16 cellular contexts compared by ENCODE assay signal in the genomic region with DNA sequence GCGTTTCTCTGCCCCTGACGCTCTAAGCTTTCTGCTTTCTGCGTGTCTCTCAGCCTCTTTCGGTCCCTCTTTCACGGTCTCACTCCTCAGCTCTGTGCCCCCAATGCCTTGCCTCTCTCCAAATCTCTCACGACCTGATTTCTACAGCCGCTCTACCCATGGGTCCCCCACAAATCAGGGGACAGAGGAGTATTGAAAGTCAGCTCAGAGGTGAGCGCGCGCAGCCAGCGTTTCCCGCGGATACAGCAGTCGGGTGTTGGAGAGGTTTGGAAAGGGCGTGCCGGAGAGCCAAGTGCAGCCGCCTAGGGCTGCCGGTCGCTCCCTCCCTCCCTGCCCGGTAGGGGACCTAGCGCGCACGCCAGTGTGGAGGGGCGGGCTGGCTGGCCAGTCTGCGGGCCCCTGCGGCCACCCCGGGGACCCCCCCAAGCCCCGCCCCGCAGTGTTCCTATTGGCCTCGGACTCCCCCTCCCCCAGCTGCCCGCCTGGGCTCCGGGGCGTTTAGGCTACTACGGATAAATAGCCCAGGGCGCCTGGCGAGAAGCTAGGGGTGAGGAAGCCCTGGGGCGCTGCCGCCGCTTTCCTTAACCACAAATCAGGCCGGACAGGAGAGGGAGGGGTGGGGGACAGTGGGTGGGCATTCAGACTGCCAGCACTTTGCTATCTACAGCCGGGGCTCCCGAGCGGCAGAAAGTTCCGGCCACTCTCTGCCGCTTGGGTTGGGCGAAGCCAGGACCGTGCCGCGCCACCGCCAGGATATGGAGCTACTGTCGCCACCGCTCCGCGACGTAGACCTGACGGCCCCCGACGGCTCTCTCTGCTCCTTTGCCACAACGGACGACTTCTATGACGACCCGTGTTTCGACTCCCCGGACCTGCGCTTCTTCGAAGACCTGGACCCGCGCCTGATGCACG. TPM values are rescaled to one million over a fixed set of nuclear protein-coding genes. Genes with fewer than 3 reads are reported as not detected.
DNase-seq lines count a peak whose midpoint lies in the region; ATAC-seq, FAIRE-seq and TF ChIP-seq lines count a peak whose summit lies in the region.
"Had no signal": no experiment of that assay in that cellular context is flagged by ENCODE, and none has a peak within 500 bp of the region (broad histone marks: within the 10 kb centered on the region; RNA-seq: fewer than 3 reads in every experiment).

A gene (plus strand): TSS at position 544 of the 912 bp plus-strand sequence. CDS start 212 bp downstream, at position 756.

- H3K27ac ChIP-seq in left ventricle myocardium inferior (replicated peaks) (no peak within 1 kb of the TSS), psoas muscle (peak within 1 kb of the TSS; percentile 94)

- 0 to 1% (median 1%) methylated on average over 40 to 69 of the region's 69 CpGs for WGBS in psoas muscle, 3 donors

- DNase-seq in NCI-H1417 (lab: John Stamatoyannopoulos, UW), result peak in 2 of 3 experiments; percentile 34 to 47
- no peak for DNase-seq in NCI-H1417 treated with DMSO at 0.1 percent for 48 hours (lab: John Stamatoyannopoulos, UW)
- peak; percentile 79 for DNase-seq in NCI-H69 (lab: John Stamatoyannopoulos, UW)
- no peak for DNase-seq in left ventricle myocardium inferior
- DNase-seq in psoas muscle, result peak; percentile 85 to 92
- DNase-seq in GM12892 (ENCODE audit: insufficient read length), result no peak
- DNase-seq: activated CD4-positive, CD25-positive, alpha-beta regulatory T cell treated with anti-CD3 and anti-CD28 coated beads, Interleukin-2, amount 50 U/mL, for 72 hours; activated naive CD4-positive, alpha-beta T cell treated with Interleukin-2 at 50 U/mL for 16 hours; cortex of kidney; hippocampal formation; naive thymus-derived CD8-positive, alpha-beta T cell; stimulated activated CD4-positive, alpha-beta T cell treated with anti-CD3 and anti-CD28 coated beads, Interleukin-4, amount 100 ng/mL, for 4 hours had no signal

- no peak for FAIRE-seq in GM12892 (lab: Jason Lieb, UNC)

- no peaks in the 10 kb centered on the region for H3K36me3 ChIP-seq in left ventricle myocardium inferior
- peaks cover 0 to 22% of the 10 kb centered on the region in 2 donors for H3K36me3 ChIP-seq in psoas muscle (ENCODE audit: insufficient read depth in 1 of 2, low read depth in 1 of 2)

- peaks cover 41% of the 10 kb centered on the region for H3K4me1 ChIP-seq in left ventricle myocardium inferior
- peaks cover 17% of the 10 kb centered on the region for H3K4me1 ChIP-seq in psoas muscle

- no peak for TF ChIP-seq POLR2A in GM12892 (IDR thresholded peaks at IDR 0.05; ENCODE audit: low read depth, low read length)

- peaks cover 94% of the 10 kb centered on the region for H3K27me3 ChIP-seq in left ventricle myocardium inferior (ENCODE audit: low read depth)
- H3K27me3 ChIP-seq in psoas muscle (ENCODE audit: insufficient read depth in 3 of 3, low read length in 2 of 3), result peaks cover 0 to 14% (median 0%) of the 10 kb centered on the region in 3 donors

- H3K4me3 ChIP-seq in left ventricle myocardium inferior, result peak within 1 kb of the TSS; percentile 48
- peak within 1 kb of the TSS; percentile 75 for H3K4me3 ChIP-seq in psoas muscle

- intact Hi-C loops in left ventricle myocardium inferior (cut with micrococcal nuclease), result no loop called here
- intact Hi-C loops in psoas muscle (cut with DNase I), result loop anchor here in 1 of 2 donors (5.0 kb wide), 1 partner anchor 87 kb away; no protein-coding TSS in a partner anchor

- no peak for TF ChIP-seq CTCF in left ventricle myocardium inferior (IDR thresholded peaks at IDR 0.05; ENCODE audit: borderline replicate concordance)
- TF ChIP-seq CTCF in psoas muscle (IDR thresholded peaks at IDR 0.05), result peak; percentile 12

- H3K9me3 ChIP-seq in left ventricle myocardium inferior (replicated peaks) (no peaks in the 10 kb centered on the region), psoas muscle (no peaks in the 10 kb centered on the region)

- peak; percentile 70 to 74 (median 70) for ATAC-seq in psoas muscle
- ATAC-seq in HG03460 (IDR thresholded peaks at IDR 0.05; ENCODE audit: unreplicated experiment), result no peak
- no peak for ATAC-seq in GM21737 (IDR thresholded peaks at IDR 0.05; ENCODE audit: unreplicated experiment)
- ATAC-seq: naive thymus-derived CD8-positive, alpha-beta T cell had no signal

RNA-seq across cellular contexts. Expression of the gene that starts here (rescaled TPM):
- total RNA-seq in left ventricle myocardium inferior, result not detected
- 10 to 100 TPM; 45.6 to 95.7 (median 60.4) TPM for total RNA-seq in psoas muscle
- polyA plus RNA-seq in psoas muscle, result 10 to 100 TPM in 1 of 3 donors, 1 to 10 TPM in 2; 5.0 to 63.6 (median 6.8) TPM
- polyA plus RNA-seq in GM12892 (2012; ENCODE audit: missing spikeins), result not detected
- total RNA-seq: A673; naive thymus-derived CD8-positive, alpha-beta T cell; temporal lobe had no signal
- polyA plus RNA-seq: naive thymus-derived CD8-positive, alpha-beta T cell had no signal

Comparison
In these comparisons a context has a peak if more than half of its experiments do, and no peak if none do; other contexts are left out.
1. RNA of the gene that starts here (total RNA-seq): 45.6 to 95.7 TPM in psoas muscle; not detected in left ventricle myocardium inferior (single experiment); every median in the first group is over 10 times any median in the second.
2. DNase-seq: peak in NCI-H1417 (2 of 3), NCI-H69 (single experiment) and psoas muscle (2 of 2); none in NCI-H1417 treated with DMSO at 0.1 percent for 48 hours (single experiment), left ventricle myocardium inferior (single experiment) and GM12892 (single experiment).
3. ATAC-seq: peak in psoas muscle (4 of 4); none in HG03460 (single experiment) and GM21737 (single experiment).